Comparison of ENCODE assay signal across 17 cellular contexts in genomic region chr3:10867384-10867783, GRCh38. TPM values are rescaled to one million over a fixed set of nuclear protein-coding genes. Genes with fewer than 3 reads are reported as not detected.
DNase-seq lines count a peak whose midpoint lies in the region; ATAC-seq, FAIRE-seq and TF ChIP-seq lines count a peak whose summit lies in the region.
"Had no signal": no experiment of that assay in that cellular context is flagged by ENCODE, and none has a peak within 500 bp of the region (broad histone marks: within the 10 kb centered on the region; RNA-seq: fewer than 3 reads in every experiment).

No MANE protein-coding gene starts in this region.

- no peak overlapping the region for H3K27ac Mint-ChIP-seq in activated naive CD4-positive, alpha-beta T cell treated with anti-CD3 and anti-CD28 coated beads for 36 hours
- no peak overlapping the region for H3K27ac Mint-ChIP-seq in activated naive CD4-positive, alpha-beta T cell treated with anti-CD3 and anti-CD28 coated beads, Interleukin-2, amount 50 U/mL, for 72 hours
- no peak overlapping the region for H3K27ac Mint-ChIP-seq in progenitor cell of endocrine pancreas
- H3K27ac Mint-ChIP-seq: activated naive CD8-positive, alpha-beta T cell treated with anti-CD3 and anti-CD28 coated beads, Interleukin-2, amount 10 ng/mL, durations not matched to agents 7 days and 5 days had no signal

- FAIRE-seq in D721Med (lab: Jason Lieb, UNC), result no peak
- FAIRE-seq: GM18507 had no signal

- H3K27me3 Mint-ChIP-seq in activated naive CD4-positive, alpha-beta T cell treated with anti-CD3 and anti-CD28 coated beads for 36 hours (ENCODE audit: low read depth), result peaks cover 9% of the 10 kb centered on the region
- H3K27me3 Mint-ChIP-seq in progenitor cell of endocrine pancreas, result peaks cover 71% of the 10 kb centered on the region

- no peak for TF ChIP-seq CTCF in progenitor cell of endocrine pancreas (IDR thresholded peaks at IDR 0.05; ENCODE audit: unreplicated experiment)
- TF ChIP-seq CTCF in D721Med (IDR thresholded peaks at IDR 0.05; ENCODE audit: insufficient read depth, missing control alignments), result no peak

- no peak for ATAC-seq in activated naive CD4-positive, alpha-beta T cell treated with anti-CD3 and anti-CD28 coated beads, Interleukin-2, amount 50 U/mL, for 72 hours
- ATAC-seq in esophagus mucosa, result no peak
- no peak for ATAC-seq in GM21526 (IDR thresholded peaks at IDR 0.05; ENCODE audit: low FRiP score, unreplicated experiment)
- ATAC-seq: lower lobe of right lung had no signal

- no peaks in the 10 kb centered on the region for H3K4me1 Mint-ChIP-seq in activated naive CD4-positive, alpha-beta T cell treated with anti-CD3 and anti-CD28 coated beads for 36 hours (ENCODE audit: low read depth)
- no peaks in the 10 kb centered on the region for H3K4me1 Mint-ChIP-seq in progenitor cell of endocrine pancreas (ENCODE audit: low read depth)
- H3K4me1 Mint-ChIP-seq: activated naive CD8-positive, alpha-beta T cell treated with anti-CD3 and anti-CD28 coated beads, Interleukin-2, amount 10 ng/mL, durations not matched to agents 7 days and 5 days had no signal

- CTCF ChIA-PET in activated naive CD4-positive, alpha-beta T cell treated with anti-CD3 and anti-CD28 coated beads for 36 hours (lab: Charles Lee), result no interaction called here

- intact Hi-C loops in activated naive CD4-positive, alpha-beta T cell treated with anti-CD3 and anti-CD28 coated beads for 36 hours (cut with micrococcal nuclease), result no loop called here

- H3K4me3 Mint-ChIP-seq in activated naive CD4-positive, alpha-beta T cell treated with anti-CD3 and anti-CD28 coated beads for 36 hours, result no peak overlapping the region
- H3K4me3 Mint-ChIP-seq in progenitor cell of endocrine pancreas (ENCODE audit: low read depth), result no peak overlapping the region
- H3K4me3 Mint-ChIP-seq: activated naive CD8-positive, alpha-beta T cell treated with anti-CD3 and anti-CD28 coated beads, Interleukin-2, amount 10 ng/mL, durations not matched to agents 7 days and 5 days had no signal

- no peaks in the 10 kb centered on the region for H3K36me3 Mint-ChIP-seq in activated naive CD4-positive, alpha-beta T cell treated with anti-CD3 and anti-CD28 coated beads for 36 hours (ENCODE audit: low read depth)
- H3K36me3 Mint-ChIP-seq in activated naive CD4-positive, alpha-beta T cell treated with anti-CD3 and anti-CD28 coated beads, Interleukin-2, amount 50 U/mL, for 72 hours, result no peaks in the 10 kb centered on the region
- H3K36me3 Mint-ChIP-seq in progenitor cell of endocrine pancreas (ENCODE audit: insufficient read depth), result no peaks in the 10 kb centered on the region
- H3K36me3 Mint-ChIP-seq: activated naive CD8-positive, alpha-beta T cell treated with anti-CD3 and anti-CD28 coated beads, Interleukin-2, amount 10 ng/mL, durations not matched to agents 7 days and 5 days had no signal

- DNase-seq in activated naive CD4-positive, alpha-beta T cell treated with anti-CD3 and anti-CD28 coated beads for 36 hours, result peak; percentile 30
- DNase-seq in activated naive CD4-positive, alpha-beta T cell treated with anti-CD3 and anti-CD28 coated beads, Interleukin-2, amount 50 U/mL, for 72 hours (ENCODE audit: low spot score in 2 of 2), result no peak
- DNase-seq in OCI-M1 (lab: John Stamatoyannopoulos, UW) (peak; percentile 30), ecto neural progenitor cell (ENCODE audit: low spot score) (peak; percentile 56), progenitor cell of endocrine pancreas (ENCODE audit: low spot score, unreplicated experiment) (peak; percentile 41), D721Med (ENCODE audit: insufficient read length, low spot score) (no peak)
- DNase-seq: activated naive CD8-positive, alpha-beta T cell treated with anti-CD3 and anti-CD28 coated beads, Interleukin-2, amount 10 ng/mL, durations not matched to agents 7 days and 5 days; lower lobe of right lung; NCI-H1436 had no signal

- no peaks in the 10 kb centered on the region for H3K9me3 Mint-ChIP-seq in activated naive CD4-positive, alpha-beta T cell treated with anti-CD3 and anti-CD28 coated beads for 36 hours
- H3K9me3 Mint-ChIP-seq in activated naive CD4-positive, alpha-beta T cell treated with anti-CD3 and anti-CD28 coated beads, Interleukin-2, amount 50 U/mL, for 72 hours, result peaks cover 0 to 5% of the 10 kb centered on the region in 2 donors
- H3K9me3 Mint-ChIP-seq in progenitor cell of endocrine pancreas (ENCODE audit: low read depth), result no peaks in the 10 kb centered on the region

RNA-seq across cellular contexts. Expression of gene SLC6A11, which starts 51.4 kb away (rescaled TPM):
- not detected for total RNA-seq in activated naive CD4-positive, alpha-beta T cell treated with anti-CD3 and anti-CD28 coated beads for 36 hours
- not detected for total RNA-seq in activated naive CD4-positive, alpha-beta T cell treated with anti-CD3 and anti-CD28 coated beads, Interleukin-2, amount 50 U/mL, for 72 hours
- total RNA-seq in progenitor cell of endocrine pancreas (0.19 and 0.22 TPM in 2 replicates), esophagus mucosa (7.8 TPM)
- total RNA-seq: activated CD8-positive, alpha-beta memory T cell treated with anti-CD3 and anti-CD28 coated beads for 36 hours; activated naive CD8-positive, alpha-beta T cell treated with anti-CD3 and anti-CD28 coated beads, Interleukin-2, amount 10 ng/mL, durations not matched to agents 7 days and 5 days; dermis microvascular lymphatic vessel endothelial cell; glomerular endothelial cell; lower lobe of right lung; osteoblast; T-helper 1 cell treated with Interleukin-12 subunit alpha and Interleukin-12 subunit beta and Interleukin-4 antibody, amounts not matched to agents 30 ng/mL and 1 ng/mL, for 36 hours had no signal

Comparison
In these comparisons a context has a peak if more than half of its experiments do, and no peak if none do; other contexts are left out.
1. DNase-seq: peak in activated naive CD4-positive, alpha-beta T cell treated with anti-CD3 and anti-CD28 coated beads for 36 hours (single experiment), OCI-M1 (single experiment), ecto neural progenitor cell (single experiment) and progenitor cell of endocrine pancreas (single experiment); none in activated naive CD4-positive, alpha-beta T cell treated with anti-CD3 and anti-CD28 coated beads, Interleukin-2, amount 50 U/mL, for 72 hours (0 of 2) and D721Med (single experiment).